In the genomic region with DNA sequence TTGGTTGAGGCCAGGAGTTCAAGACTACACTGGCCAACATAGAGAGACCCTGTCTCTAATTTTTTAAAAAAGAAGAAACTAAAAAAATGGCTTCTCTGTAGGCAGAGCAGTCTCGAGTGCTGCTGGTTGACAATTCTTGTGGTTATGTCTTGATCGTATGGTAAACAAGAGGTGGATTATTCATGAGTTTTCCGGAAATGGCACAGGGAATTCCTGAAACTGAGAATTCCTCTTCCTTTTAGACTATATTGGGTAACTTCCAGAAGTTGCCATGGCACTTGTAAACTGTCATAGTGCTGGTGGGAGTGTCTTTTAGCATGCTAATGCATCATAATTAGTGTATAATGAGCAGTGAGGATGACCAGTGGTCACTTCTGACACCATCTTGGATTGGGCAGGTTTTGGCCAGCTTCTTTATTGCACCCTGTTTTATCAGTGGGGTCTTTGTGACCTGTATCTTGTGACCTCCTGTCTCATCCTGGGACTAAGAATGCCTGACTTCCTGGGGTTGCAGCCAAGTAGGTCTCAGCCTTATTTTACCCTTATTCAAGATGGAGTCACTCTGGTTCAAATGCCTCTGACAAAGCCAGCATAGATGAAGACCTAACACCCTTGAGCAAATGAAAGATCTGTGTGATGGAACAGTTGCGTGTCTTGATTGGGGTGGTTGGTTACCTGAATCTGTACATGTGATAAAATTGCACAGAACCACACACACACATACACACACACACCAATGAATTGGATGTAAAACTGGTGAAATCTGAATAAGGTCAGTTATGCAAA, we compare ENCODE assay signal across 24 cellular contexts. TPM values are rescaled to one million over a fixed set of nuclear protein-coding genes. Genes with fewer than 3 reads are reported as not detected.
DNase-seq lines count a peak whose midpoint lies in the region; ATAC-seq, FAIRE-seq and TF ChIP-seq lines count a peak whose summit lies in the region.
"Had no signal": no experiment of that assay in that cellular context is flagged by ENCODE, and none has a peak within 500 bp of the region (broad histone marks: within the 10 kb centered on the region; RNA-seq: fewer than 3 reads in every experiment).

No MANE protein-coding gene starts in this region.

- no peaks in the 10 kb centered on the region for H3K9me1 ChIP-seq in K562 (ENCODE audit: control insufficient read depth, insufficient read depth, low read length)

- H3K4me2 ChIP-seq in K562 (ENCODE audit: insufficient read depth, low read length): no peak overlapping the region
- H3K4me2 ChIP-seq: GM23338 had no signal

- DNase-seq in activated naive CD8-positive, alpha-beta T cell treated with anti-CD3 and anti-CD28 coated beads, Interleukin-2, amount 50 U/mL, for 24 hours: no peak
- no peak for DNase-seq in activated naive CD8-positive, alpha-beta T cell treated with anti-CD3 and anti-CD28 coated beads for 36 hours
- DNase-seq in M059J (ENCODE audit: low read depth) (peak; percentile 87), K562 (ENCODE audit: extremely low read depth in 1 of 4, low spot score in 3 of 4) (no peak), osteocyte (ENCODE audit: extremely low spot score, unreplicated experiment) (peak; percentile 27), kidney (no peak)
- DNase-seq in activated CD4-positive, alpha-beta T cell treated with anti-CD3 and anti-CD28 coated beads, Interleukin-2, amount 50 U/mL, for 48 hours: no peak
- no peak for DNase-seq in activated naive CD4-positive, alpha-beta T cell treated with Interleukin-2 at 50 U/mL for 16 hours
- DNase-seq: 8988T; Calu3; CD8-positive, alpha-beta memory T cell; DMS153; Karpas-422; NCI-H1694 treated with DMSO at 0.1 percent for 48 hours; NCI-H2081 treated with DMSO at 0.1 percent for 48 hours; NCI-H446; NCI-H526; RPMI8226; SHP77 treated with DMSO at 0.1 percent for 48 hours had no signal

- no peak for TF ChIP-seq RAD21 in K562 (CRISPR knock-in tag; conservative IDR thresholded peaks at IDR 0.05 in 1 of 2, IDR thresholded peaks at IDR 0.05 in 1 of 2)

- H3K9me3 ChIP-seq in K562 (replicated peaks; ENCODE audit: control insufficient read depth, insufficient read depth, low read depth, low read length) (no peaks in the 10 kb centered on the region; the same call in 1 of the 2 replicates), kidney (ENCODE audit: control insufficient read depth in 1 of 2, low read length in 2 of 2) (no peaks in the 10 kb centered on the region)

- H3K9ac ChIP-seq in K562 (ENCODE audit: insufficient read depth in 1 of 2, low read depth in 2 of 2, low read length in 2 of 2): no peak overlapping the region
- no peak overlapping the region for H3K9ac ChIP-seq in kidney (ENCODE audit: low read length in 2 of 2)

- H3K4me1 Mint-ChIP-seq in activated naive CD8-positive, alpha-beta T cell treated with anti-CD3 and anti-CD28 coated beads, Interleukin-2, amount 50 U/mL, for 24 hours: peaks cover 25% of the 10 kb centered on the region
- H3K4me1 Mint-ChIP-seq in activated naive CD8-positive, alpha-beta T cell treated with anti-CD3 and anti-CD28 coated beads for 36 hours: peaks cover 2% of the 10 kb centered on the region
- peaks cover 6% of the 10 kb centered on the region for H3K4me1 Mint-ChIP-seq in osteocyte (ENCODE audit: unreplicated experiment)
- H3K4me1 Mint-ChIP-seq: CD8-positive, alpha-beta memory T cell; GM23338; IgD-negative memory B cell had no signal

- TF ChIP-seq CTCF in K562 (IDR thresholded peaks at IDR 0.05 in 2 of 3, conservative IDR thresholded peaks at IDR 0.05 in 1 of 3; ENCODE audit: insufficient read depth in 2 of 3, low read depth in 1 of 3, low read length in 3 of 3) (no peak), osteocyte (IDR thresholded peaks at IDR 0.05) (no peak), kidney (IDR thresholded peaks at IDR 0.05; ENCODE audit: borderline replicate concordance, extremely low read depth, insufficient read depth) (no peak)

- no peak for FAIRE-seq in K562 (lab: Jason Lieb, UNC)
- FAIRE-seq in kidney (lab: Jason Lieb, UNC): no peak

- CTCF ChIA-PET in K562 (lab: Yijun Ruan, JAX; ENCODE audit: low intra/inter-chr PET ratio): no interaction called here

- H3K4me3 ChIP-seq in K562 (no peak overlapping the region), kidney (ENCODE audit: low read length in 2 of 2) (no peak overlapping the region)
- H3K4me3 ChIP-seq: GM23338 had no signal

- no peaks in the 10 kb centered on the region for H3K36me3 ChIP-seq in K562 (ENCODE audit: control insufficient read depth, insufficient read depth, low read length)
- H3K36me3 ChIP-seq in kidney (ENCODE audit: control insufficient read depth in 1 of 2, insufficient read depth in 2 of 2, low read length in 2 of 2): no peaks in the 10 kb centered on the region

- H4K20me1 ChIP-seq in K562 (replicated peaks; ENCODE audit: control insufficient read depth, insufficient read depth, low read length): no peaks in the 10 kb centered on the region

- H3K27ac ChIP-seq in K562 (ENCODE audit: extremely low read depth, low read depth, low read length): no peak overlapping the region
- no peak overlapping the region for H3K27ac ChIP-seq in kidney (ENCODE audit: low read depth in 2 of 2, low read length in 2 of 2)
- H3K27ac ChIP-seq: C4-2B had no signal

- ATAC-seq in activated naive CD8-positive, alpha-beta T cell treated with anti-CD3 and anti-CD28 coated beads, Interleukin-2, amount 50 U/mL, for 24 hours: no peak
- ATAC-seq in K562: no peak
- ATAC-seq: GM23338, HCT116, SK-N-SH treated with all-trans-retinoic acid at 6 μM for 48 hours had no signal

- WGBS in K562 (ENCODE audit: insufficient coverage, low coverage, missing lambda C conversion rate): 24% methylated on average over 4 of the region's 4 CpGs

- H3K4me3 Mint-ChIP-seq in activated naive CD8-positive, alpha-beta T cell treated with anti-CD3 and anti-CD28 coated beads, Interleukin-2, amount 50 U/mL, for 24 hours: no peak overlapping the region
- no peak overlapping the region for H3K4me3 Mint-ChIP-seq in activated naive CD8-positive, alpha-beta T cell treated with anti-CD3 and anti-CD28 coated beads for 36 hours
- H3K4me3 Mint-ChIP-seq in osteocyte (ENCODE audit: unreplicated experiment): no peak overlapping the region
- H3K4me3 Mint-ChIP-seq: CD8-positive, alpha-beta memory T cell; GM23338; IgD-negative memory B cell had no signal

- peak overlapping the region; percentile 40 for H3K27ac Mint-ChIP-seq in activated naive CD8-positive, alpha-beta T cell treated with anti-CD3 and anti-CD28 coated beads, Interleukin-2, amount 50 U/mL, for 24 hours
- no peak overlapping the region for H3K27ac Mint-ChIP-seq in activated naive CD8-positive, alpha-beta T cell treated with anti-CD3 and anti-CD28 coated beads for 36 hours
- H3K27ac Mint-ChIP-seq in osteocyte (ENCODE audit: unreplicated experiment): no peak overlapping the region
- H3K27ac Mint-ChIP-seq: GM23338 had no signal

- no peaks in the 10 kb centered on the region for H3K79me2 ChIP-seq in K562 (ENCODE audit: control insufficient read depth, insufficient read depth, low read length)

- in situ Hi-C loops in K562 (cut with MboI): no loop called here

- intact Hi-C loops in K562 (cut with micrococcal nuclease) (no loop called here), kidney (cut with DNase I) (no loop called here)

- H3K4me1 ChIP-seq in K562 (replicated peaks in 1 of 2; ENCODE audit: control insufficient read depth in 2 of 2, insufficient read depth in 2 of 2, low read length in 2 of 2): no peaks in the 10 kb centered on the region; a peak in 1 of 5 replicates
- H3K4me1 ChIP-seq in kidney (ENCODE audit: control insufficient read depth in 1 of 2, insufficient read depth in 1 of 2, low read depth in 1 of 2, low read length in 2 of 2): no peaks in the 10 kb centered on the region

- POLR2A ChIA-PET in K562 (lab: Yijun Ruan, JAX): interaction anchor here (1.0 kb wide), 1 partner anchor 26 kb away, joined by 3 read pairs; no protein-coding TSS in a partner anchor

- H3K27me3 Mint-ChIP-seq in activated naive CD8-positive, alpha-beta T cell treated with anti-CD3 and anti-CD28 coated beads, Interleukin-2, amount 50 U/mL, for 24 hours: no peaks in the 10 kb centered on the region
- no peaks in the 10 kb centered on the region for H3K27me3 Mint-ChIP-seq in activated naive CD8-positive, alpha-beta T cell treated with anti-CD3 and anti-CD28 coated beads for 36 hours
- H3K27me3 Mint-ChIP-seq in osteocyte (ENCODE audit: unreplicated experiment): no peaks in the 10 kb centered on the region
- H3K27me3 Mint-ChIP-seq: IgD-negative memory B cell had no signal

- no TSS peak for BruUV-seq in K562 (replicated peaks; lab: Mats Ljungman, UMichigan)

- H3K27me3 ChIP-seq in K562 (ENCODE audit: control insufficient read depth in 2 of 2, insufficient read depth in 2 of 2, low read length in 2 of 2): no peaks in the 10 kb centered on the region; a peak in 2 of 5 replicates

- H2AFZ ChIP-seq in K562 (ENCODE audit: low read depth, low read length): no peak overlapping the region
- H2AFZ ChIP-seq: GM23338 had no signal

- no peak for TF ChIP-seq EP300 in K562 (IDR thresholded peaks at IDR 0.05; ENCODE audit: low read length)

- no peak for TF ChIP-seq POLR2A in K562 (conservative IDR thresholded peaks at IDR 0.05)

- peaks cover 18% of the 10 kb centered on the region for H3K36me3 Mint-ChIP-seq in activated naive CD8-positive, alpha-beta T cell treated with anti-CD3 and anti-CD28 coated beads, Interleukin-2, amount 50 U/mL, for 24 hours (ENCODE audit: low read depth)
- H3K36me3 Mint-ChIP-seq in activated naive CD8-positive, alpha-beta T cell treated with anti-CD3 and anti-CD28 coated beads for 36 hours: no peaks in the 10 kb centered on the region
- peaks cover 5% of the 10 kb centered on the region for H3K36me3 Mint-ChIP-seq in osteocyte (ENCODE audit: unreplicated experiment)
- H3K36me3 Mint-ChIP-seq: IgD-negative memory B cell had no signal

- peaks cover under 1% of the 10 kb centered on the region for H3K9me3 Mint-ChIP-seq in activated naive CD8-positive, alpha-beta T cell treated with anti-CD3 and anti-CD28 coated beads, Interleukin-2, amount 50 U/mL, for 24 hours
- H3K9me3 Mint-ChIP-seq in activated naive CD8-positive, alpha-beta T cell treated with anti-CD3 and anti-CD28 coated beads for 36 hours: peaks cover 13% of the 10 kb centered on the region
- peaks cover 6% of the 10 kb centered on the region for H3K9me3 Mint-ChIP-seq in osteocyte (ENCODE audit: unreplicated experiment)
- H3K9me3 Mint-ChIP-seq: IgD-negative memory B cell had no signal

RNA-seq across cellular contexts. Expression of gene BMERB1, which starts 30.2 kb away (rescaled TPM):
- total RNA-seq in activated naive CD8-positive, alpha-beta T cell treated with anti-CD3 and anti-CD28 coated beads for 36 hours: 10 to 100 TPM; 19.9 to 24.8 TPM
- 12.8 and 25.5 TPM in 2 replicates for total RNA-seq in M059J (2014; rRNA removed; shearing (Covaris generic))
- total RNA-seq in K562 (2011; cell fraction: chromatin; rRNA removed; ENCODE audit: low replicate concordance): 1.2 and 1.3 TPM in 2 replicates
- 0.17 and 0.53 TPM in 2 replicates for total RNA-seq in K562 (2011; cell fraction: nucleolus; rRNA removed)
- total RNA-seq in K562 (2011; cell fraction: nucleoplasm; rRNA removed): 0.37 TPM in 1 of 2 replicates, not detected in the other
- total RNA-seq in K562 (2014; rRNA removed) (1.1 and 2.9 TPM in 2 replicates), K562 (2014; rRNA removed; fragmentation: Illumina TruSeq; extraction: Trizol) (0.47 and 1.3 TPM in 2 replicates), K562 (2015; rRNA removed; fragmentation: Illumina TruSeq; extraction: Trizol) (0.75 and 0.94 TPM in 2 replicates), K562 (2021) (0.98 and 1.5 TPM in 2 replicates), osteocyte (47.5 and 47.9 TPM in 2 replicates), kidney (48.8 TPM)
- polyA plus RNA-seq in K562 (2011; rRNA removed) (0.91 and 1.2 TPM in 2 replicates), K562 (2014; fragmentation: Illumina TruSeq; extraction: Trizol) (1.4 and 1.7 TPM in 2 replicates), K562 (2014; fragmentation: Nextera tagmentation; extraction: Ambion mirVana) (under 1 TPM; 0.29 to 0.31 TPM), K562 (2014; rRNA removed) (1.3 and 1.8 TPM in 2 replicates), kidney (ENCODE audit: insufficient read depth, low read depth, low replicate concordance) (33.4 TPM)
- polyA plus RNA-seq in K562 (2011; cell fraction: cytosol; rRNA removed): 1.4 and 1.6 TPM in 2 replicates
- 0.55 and 0.64 TPM in 2 replicates for polyA plus RNA-seq in K562 (2011; cell fraction: nucleus; rRNA removed)
- polyA plus RNA-seq in K562 (2012): 1.6 and 1.8 TPM in 2 replicates
- 0.25 and 0.51 TPM in 2 replicates for polyA minus RNA-seq in K562 (2011; rRNA and poly(A)+ RNA removed)
- polyA minus RNA-seq in K562 (2011; cell fraction: cytosol; rRNA and poly(A)+ RNA removed): 1.5 TPM in 1 of 2 replicates, not detected in the other
- polyA minus RNA-seq in K562 (2011; cell fraction: nucleus; rRNA and poly(A)+ RNA removed): 0.67 TPM in 1 of 2 replicates, not detected in the other

Comparison
In these comparisons a context has a peak if more than half of its experiments do, and no peak if none do; other contexts are left out.
1. DNase-seq: peak in M059J (single experiment) and osteocyte (single experiment); none in activated naive CD8-positive, alpha-beta T cell treated with anti-CD3 and anti-CD28 coated beads, Interleukin-2, amount 50 U/mL, for 24 hours (single experiment), activated naive CD8-positive, alpha-beta T cell treated with anti-CD3 and anti-CD28 coated beads for 36 hours (single experiment), K562 (0 of 4), kidney (single experiment), activated CD4-positive, alpha-beta T cell treated with anti-CD3 and anti-CD28 coated beads, Interleukin-2, amount 50 U/mL, for 48 hours (0 of 2) and activated naive CD4-positive, alpha-beta T cell treated with Interleukin-2 at 50 U/mL for 16 hours (single experiment).